Comparison of ENCODE assay signal across 8 cellular contexts in the genomic region with DNA sequence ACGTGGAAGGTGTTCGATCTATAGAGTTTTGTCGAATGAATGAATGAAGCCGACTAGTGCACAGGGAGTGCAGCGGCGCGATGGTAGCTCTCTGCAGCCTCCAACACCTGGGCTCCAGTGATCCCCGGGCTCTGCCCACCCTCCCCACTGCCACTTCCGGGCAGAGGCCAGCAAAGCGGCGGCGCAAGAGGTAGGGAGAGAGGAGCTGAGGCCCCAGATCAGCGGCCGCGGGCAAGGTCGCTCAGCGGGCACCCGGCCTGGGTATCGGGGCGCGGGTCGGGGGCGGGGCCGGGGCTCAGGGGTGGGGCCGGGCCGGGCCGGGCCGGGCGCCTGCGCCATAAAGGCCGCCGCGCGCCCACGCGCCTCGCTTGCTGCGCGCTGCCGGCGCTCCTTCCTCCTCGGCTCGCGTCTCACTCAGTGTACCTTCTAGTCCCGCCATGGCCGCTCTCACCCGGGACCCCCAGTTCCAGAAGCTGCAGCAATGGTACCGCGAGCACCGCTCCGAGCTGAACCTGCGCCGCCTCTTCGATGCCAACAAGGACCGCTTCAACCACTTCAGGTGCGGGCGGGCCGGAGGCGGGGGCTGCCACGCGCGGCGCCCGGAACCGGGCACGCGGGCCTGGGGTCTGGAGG. TPM values are rescaled to one million over a fixed set of nuclear protein-coding genes. Genes with fewer than 3 reads are reported as not detected.
A peak's percentile ranks its signal among the peaks of the same experiment; 100 is the strongest.
DNase-seq lines count a peak whose midpoint lies in the region; ATAC-seq and TF ChIP-seq lines count a peak whose summit lies in the region.

A gene (plus strand): TSS at position 367 of the 633 bp plus-strand sequence. CDS start 71 bp downstream, at position 438.

- peak within 1 kb of the TSS; percentile 66 for H3K27ac Mint-ChIP-seq in endodermal cell

- H3K4me1 Mint-ChIP-seq in endodermal cell: peaks cover 18% of the 10 kb centered on the region

- H3K36me3 ChIP-seq in BJ (ENCODE audit: control insufficient read depth, insufficient read depth, low read length) (peaks cover 21% of the 10 kb centered on the region), NT2/D1 (ENCODE audit: insufficient read depth, insufficient read length, low read length) (peaks cover 38% of the 10 kb centered on the region), endodermal cell (ENCODE audit: control insufficient read depth, insufficient read depth, low read length) (peaks cover 25% of the 10 kb centered on the region), mesodermal cell (ENCODE audit: control insufficient read depth, insufficient read depth, low read length) (peaks cover 33% of the 10 kb centered on the region)

- no peaks in the 10 kb centered on the region for H3K27me3 ChIP-seq in BJ (ENCODE audit: control insufficient read depth, insufficient read depth, low read length)
- peaks cover 5% of the 10 kb centered on the region for H3K27me3 ChIP-seq in NT2/D1 (ENCODE audit: insufficient read depth, insufficient read length)
- no peaks in the 10 kb centered on the region for H3K27me3 ChIP-seq in endodermal cell (ENCODE audit: control insufficient read depth, insufficient read depth, low read length, poor library complexity, severe bottlenecking)

- peaks cover 19% of the 10 kb centered on the region for H3K36me3 Mint-ChIP-seq in endodermal cell (ENCODE audit: low read depth)

- H3K9me3 ChIP-seq in NT2/D1 (ENCODE audit: insufficient read depth, low read length) (no peaks in the 10 kb centered on the region), endodermal cell (ENCODE audit: control insufficient read depth, low read length) (no peaks in the 10 kb centered on the region), mesodermal cell (ENCODE audit: control insufficient read depth, low read length) (no peaks in the 10 kb centered on the region)

- POLR2A ChIA-PET in BJ (lab: Charles Lee): interaction anchor here (0.7 kb wide), 1 partner anchor 19 kb away, joined by 4 read pairs; no protein-coding TSS in a partner anchor

- no peaks in the 10 kb centered on the region for H3K9me3 Mint-ChIP-seq in endodermal cell

- CTCF ChIA-PET in BJ (lab: Yijun Ruan, JAX): interaction anchor here (0.6 to 1.1 kb wide), 2 partner anchors 19 to 26 kb away, joined by 3 to 5 read pairs; no protein-coding TSS in a partner anchor

- TF ChIP-seq CTCF in BJ (IDR thresholded peaks at IDR 0.05; ENCODE audit: insufficient read depth, low read depth, low read length) (no peak), endodermal cell (conservative IDR thresholded peaks at IDR 0.05) (no peak)

- H3K9ac ChIP-seq in NT2/D1 (ENCODE audit: insufficient read length, low read depth): peak within 1 kb of the TSS; percentile 89
- H3K9ac ChIP-seq in endodermal cell (ENCODE audit: extremely low read depth, low read length, poor library complexity, severe bottlenecking): peak within 1 kb of the TSS; percentile 47

- H3K4me3 ChIP-seq in BJ (ENCODE audit: low read depth, low read length) (peak within 1 kb of the TSS; percentile 83), NT2/D1 (ENCODE audit: insufficient read length, low read depth) (peak within 1 kb of the TSS; percentile 76), endodermal cell (ENCODE audit: low read length) (peak within 1 kb of the TSS; percentile 91), mesodermal cell (ENCODE audit: extremely low read depth, insufficient read depth, low read length, poor library complexity, severe bottlenecking) (peak within 1 kb of the TSS; percentile 79)

- DNase-seq in BJ (ENCODE audit: low read depth) (no peak), NT2/D1 (ENCODE audit: low read depth, low spot score) (no peak), endodermal cell (peak; percentile 85)
- DNase-seq in activated CD8-positive, alpha-beta memory T cell treated with anti-CD3 and anti-CD28 coated beads, Interleukin-2, amount 50 U/mL, for 1 hour (ENCODE audit: extremely low read depth): peak; percentile 20
- DNase-seq in stimulated activated CD8-positive, alpha-beta memory T cell treated with anti-CD3 and anti-CD28 coated beads, Interleukin-15, amount 100 ng/mL, for 1 hour (ENCODE audit: low read depth): peak; percentile 27

- WGBS in endodermal cell (ENCODE audit: insufficient coverage in 1 of 2, insufficient read length in 1 of 2), 2 experiments: 2 to 12% methylated on average over 14 to 65 of the region's 67 CpGs
- WGBS in mesodermal cell (ENCODE audit: insufficient coverage in 2 of 2), 2 experiments: 4 to 5% methylated on average over 39 to 47 of the region's 67 CpGs

- H3K4me3 Mint-ChIP-seq in endodermal cell: peak within 1 kb of the TSS; percentile 85

- H3K4me1 ChIP-seq in NT2/D1 (ENCODE audit: insufficient read depth, insufficient read length) (no peaks in the 10 kb centered on the region), endodermal cell (ENCODE audit: control insufficient read depth, insufficient read depth, low read length) (no peaks in the 10 kb centered on the region), mesodermal cell (ENCODE audit: control insufficient read depth, insufficient read depth, low read length, poor library complexity, severe bottlenecking) (no peaks in the 10 kb centered on the region)

- peaks cover 3% of the 10 kb centered on the region for H3K27me3 Mint-ChIP-seq in endodermal cell (ENCODE audit: insufficient read depth)

- H3K27ac ChIP-seq in endodermal cell (ENCODE audit: low read depth, low read length) (no peak within 1 kb of the TSS), mesodermal cell (ENCODE audit: low read depth, low read length, severe bottlenecking) (no peak within 1 kb of the TSS)

- ATAC-seq in GM19372 (IDR thresholded peaks at IDR 0.05; ENCODE audit: low read depth, unreplicated experiment) (peak; percentile 82), HG03565 (IDR thresholded peaks at IDR 0.05; ENCODE audit: unreplicated experiment) (peak; percentile 53)

RNA-seq across cellular contexts. Expression of the gene that starts here (rescaled TPM):
- polyA plus RNA-seq in BJ (2011; rRNA removed): 159 and 262 TPM in 2 replicates
- 241 and 253 TPM in 2 replicates for polyA minus RNA-seq in BJ (2011; rRNA and poly(A)+ RNA removed)
- 100 to 1,000 TPM; 181 to 183 TPM for total RNA-seq in endodermal cell
- 139 TPM for polyA plus RNA-seq in endodermal cell (2013, experiment 1 of 2)
- 133 TPM for polyA plus RNA-seq in endodermal cell (2013, experiment 2 of 2)
- polyA plus RNA-seq in mesodermal cell (2013, experiment 1 of 2): 108 TPM
- 91.3 TPM for polyA plus RNA-seq in mesodermal cell (2013, experiment 2 of 2)

Comparison
In these comparisons a context has a peak if more than half of its experiments do, and no peak if none do; other contexts are left out.
1. DNase-seq: peak in activated CD8-positive, alpha-beta memory T cell treated with anti-CD3 and anti-CD28 coated beads, Interleukin-2, amount 50 U/mL, for 1 hour (single experiment), endodermal cell (single experiment) and stimulated activated CD8-positive, alpha-beta memory T cell treated with anti-CD3 and anti-CD28 coated beads, Interleukin-15, amount 100 ng/mL, for 1 hour (single experiment); none in BJ (single experiment) and NT2/D1 (single experiment).
2. Peak in every context shown above with its lines, with median percentiles within 50 percentile points of each other: H3K4me3 ChIP-seq.